Comparison of ENCODE assay signal across 8 cellular contexts in the genomic region with DNA sequence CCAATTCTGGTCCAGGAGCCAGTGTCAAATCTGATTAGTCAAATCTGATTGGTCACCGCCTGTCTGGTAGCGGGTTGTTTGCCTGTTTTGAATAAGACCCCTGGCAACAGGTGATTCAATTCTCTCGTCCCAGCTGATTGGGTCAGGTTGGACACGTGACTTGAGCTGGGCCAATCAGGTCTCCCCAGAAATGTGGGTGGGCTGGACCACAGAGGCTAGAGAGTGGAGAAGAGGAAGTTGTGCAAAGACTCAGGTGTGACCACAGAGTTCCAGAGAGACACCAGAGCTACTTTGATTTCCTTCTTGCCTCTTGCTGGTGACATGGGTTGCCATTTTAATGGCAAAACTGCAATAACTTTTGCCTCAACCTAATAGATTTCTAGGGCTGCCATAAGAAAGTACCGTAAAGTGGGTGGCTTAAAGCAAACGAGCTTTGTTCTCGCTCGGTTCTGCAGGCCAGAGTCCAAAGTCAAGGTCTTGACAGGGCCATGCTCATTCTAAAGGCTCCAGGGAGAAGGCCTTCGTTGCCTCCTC. TPM values are rescaled to one million over a fixed set of nuclear protein-coding genes. Genes with fewer than 3 reads are reported as not detected.
DNase-seq lines count a peak whose midpoint lies in the region; ATAC-seq and TF ChIP-seq lines count a peak whose summit lies in the region.

No MANE protein-coding gene starts in this region.

- H3K4me1 ChIP-seq in OCI-LY7 (ENCODE audit: insufficient read depth, low read length, poor library complexity, severe bottlenecking): peaks cover 49% of the 10 kb centered on the region

- ATAC-seq in HG03095 (IDR thresholded peaks at IDR 0.05; ENCODE audit: unreplicated experiment): peak; percentile 56

- no peaks in the 10 kb centered on the region for H3K9me2 ChIP-seq in OCI-LY7 (ENCODE audit: insufficient read depth, low read length)

- BruUV-seq in OCI-LY7 (replicated peaks; lab: Mats Ljungman, UMichigan): no TSS peak

- peak overlapping the region; percentile 68 for H3K4me2 ChIP-seq in OCI-LY7 (ENCODE audit: low read length)

- H3K27ac ChIP-seq in OCI-LY7 (ENCODE audit: low read depth, low read length, poor library complexity, severe bottlenecking): peak overlapping the region; percentile 90

- H3K9me3 ChIP-seq in OCI-LY7 (ENCODE audit: low read length): peaks cover 12% of the 10 kb centered on the region; the same call in 1 of the 2 replicates

- DNase-seq in C1 segment of cervical spinal cord (lab: John Stamatoyannopoulos, UW) (peak in 9 of 14 donors; percentile 7 to 39 (median 19)), OCI-LY7 (ENCODE audit: low spot score) (peak; percentile 100), head of caudate nucleus (peak in 35 of 42 donors; percentile 31 to 70 (median 51)), NCI-H1436 treated with DMSO at 0.1 percent for 48 hours (lab: John Stamatoyannopoulos, UW) (no peak)
- peak; percentile 83 for DNase-seq in activated T-cell treated with anti-CD3 and anti-CD28 coated beads, Interleukin-2, amount 50 U/mL, for 24 hours
- peak; percentile 20 to 55 (median 38) for DNase-seq in stimulated activated CD4-positive, alpha-beta T cell treated with anti-CD3 and anti-CD28 coated beads, TNF-alpha, amount 100 ng/mL, for 4 hours (ENCODE audit: low read depth in 3 of 3)

- H3K9me3 Mint-ChIP-seq in activated T-cell treated with anti-CD3 and anti-CD28 coated beads, Interleukin-2, amount 50 U/mL, for 24 hours: no peaks in the 10 kb centered on the region

- H3K4me3 Mint-ChIP-seq in activated T-cell treated with anti-CD3 and anti-CD28 coated beads, Interleukin-2, amount 50 U/mL, for 24 hours: no peak overlapping the region

- no peak overlapping the region for H2AFZ ChIP-seq in OCI-LY7 (ENCODE audit: low read length)

- intact Hi-C loops in OCI-LY7 (cut with micrococcal nuclease; ENCODE audit: unreplicated experiment) (loop anchor here (2.0 kb wide), 1 partner anchor 41 kb away; no protein-coding TSS in a partner anchor), head of caudate nucleus (cut with DNase I) (loop anchor here (10.0 kb wide), 1 partner anchor 199 kb away; the partner anchor contains the start of genes GPR108 and TRIP10)

- no peak for TF ChIP-seq CTCF in OCI-LY7 (conservative IDR thresholded peaks at IDR 0.05; ENCODE audit: low read length)

- peaks cover 46% of the 10 kb centered on the region for H3K36me3 ChIP-seq in OCI-LY7 (ENCODE audit: insufficient read depth, low read length)

- peaks cover 39% of the 10 kb centered on the region for H3K4me1 Mint-ChIP-seq in activated T-cell treated with anti-CD3 and anti-CD28 coated beads, Interleukin-2, amount 50 U/mL, for 24 hours (ENCODE audit: low read depth)

- peaks cover 30% of the 10 kb centered on the region for H3K79me2 ChIP-seq in OCI-LY7 (ENCODE audit: insufficient read depth, low read depth, low read length)

- no peaks in the 10 kb centered on the region for H3K36me3 Mint-ChIP-seq in activated T-cell treated with anti-CD3 and anti-CD28 coated beads, Interleukin-2, amount 50 U/mL, for 24 hours (ENCODE audit: low read depth)

- CTCF ChIA-PET in OCI-LY7 (lab: Charles Lee; ENCODE audit: unreplicated experiment): interaction anchor here (0.6 kb wide), 1 partner anchor 23 kb away, joined by 3 read pairs; no protein-coding TSS in a partner anchor

- H4K20me1 ChIP-seq in OCI-LY7 (ENCODE audit: insufficient read depth, low read length): peaks cover 14% of the 10 kb centered on the region; the same call in 1 of the 2 replicates

- in situ Hi-C loops in GM18951 (cut with MboI; ENCODE audit: low sequenced_read_pairs, unreplicated experiment): no loop called here

- TF ChIP-seq POLR2A in GM18951 (IDR thresholded peaks at IDR 0.05; ENCODE audit: extremely low read depth, insufficient read depth, insufficient read length): peak; percentile 55

- POLR2A ChIA-PET in OCI-LY7 (lab: Charles Lee): interaction anchor here (0.6 to 0.9 kb wide), 2 partner anchors 51 to 77 kb away, joined by 3 read pairs; no protein-coding TSS in a partner anchor

- peaks cover 30% of the 10 kb centered on the region for H3K27me3 Mint-ChIP-seq in activated T-cell treated with anti-CD3 and anti-CD28 coated beads, Interleukin-2, amount 50 U/mL, for 24 hours

- peak overlapping the region; percentile 47 for H3K4me3 ChIP-seq in OCI-LY7 (ENCODE audit: low read depth, low read length, poor library complexity, severe bottlenecking)

- H3K27ac Mint-ChIP-seq in activated T-cell treated with anti-CD3 and anti-CD28 coated beads, Interleukin-2, amount 50 U/mL, for 24 hours: peak overlapping the region; percentile 75

RNA-seq across cellular contexts. Expression of gene TNFSF9, which starts 5.4 kb away (rescaled TPM):
- total RNA-seq in OCI-LY7 (2014; rRNA removed; shearing (Covaris generic)): 18.1 and 22.3 TPM in 2 replicates
- 16.1 and 20.9 TPM in 2 replicates for total RNA-seq in OCI-LY7 (2022)

RNA-seq across cellular contexts. Expression of gene TUBB4A, which starts 34.1 kb away (rescaled TPM):
- total RNA-seq in OCI-LY7 (2014; rRNA removed; shearing (Covaris generic)): 9.7 and 14.4 TPM in 2 replicates
- total RNA-seq in OCI-LY7 (2022): 12.6 and 16.0 TPM in 2 replicates

RNA-seq across cellular contexts. Expression of gene DENND1C, which starts 54.6 kb away (rescaled TPM):
- 40.9 and 41.8 TPM in 2 replicates for total RNA-seq in OCI-LY7 (2014; rRNA removed; shearing (Covaris generic))
- 68.3 and 76.1 TPM in 2 replicates for total RNA-seq in OCI-LY7 (2022)

RNA-seq across cellular contexts. Expression of gene CD70, which starts 54.7 kb away (rescaled TPM):
- 111 and 165 TPM in 2 replicates for total RNA-seq in OCI-LY7 (2014; rRNA removed; shearing (Covaris generic))
- total RNA-seq in OCI-LY7 (2022): 80.5 and 88.2 TPM in 2 replicates
